In the genomic region with DNA sequence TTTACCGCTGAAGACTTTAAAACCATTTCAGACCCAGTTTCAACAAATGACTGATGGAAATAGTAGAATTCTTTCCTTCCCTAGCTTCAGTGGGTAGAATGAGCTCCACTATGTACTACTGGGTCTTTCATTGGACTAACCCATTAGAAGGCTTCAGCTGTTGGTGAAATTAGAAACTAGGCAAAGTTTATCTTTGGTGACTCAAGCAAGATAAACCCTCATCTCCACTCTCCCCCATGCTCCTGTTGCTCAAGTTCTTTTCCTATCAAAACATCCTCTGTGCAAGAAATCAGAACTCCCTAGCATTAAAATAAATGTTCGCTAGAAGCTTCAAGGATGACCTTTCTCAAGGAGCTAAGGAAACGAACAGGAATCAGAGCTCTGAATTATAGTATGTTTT, we compare ENCODE assay signal across 30 cellular contexts.
A peak's percentile ranks its signal among the peaks of the same experiment; 100 is the strongest.
DNase-seq lines count a peak whose midpoint lies in the region; ATAC-seq and TF ChIP-seq lines count a peak whose summit lies in the region.
"Had no signal": no experiment of that assay in that cellular context is flagged by ENCODE, and none has a peak within 500 bp of the region (broad histone marks: within the 10 kb centered on the region; RNA-seq: fewer than 3 reads in every experiment).

No MANE protein-coding gene starts in this region.

- H3K4me3 ChIP-seq in parathyroid adenoma (ENCODE audit: low read depth, low read length), result peak overlapping the region; percentile 18
- H3K4me3 ChIP-seq in WERI-Rb-1 (ENCODE audit: low read depth, low read length), result no peak overlapping the region
- H3K4me3 ChIP-seq: gastrocnemius medialis, GM23338, right atrium auricular region, thoracic aorta had no signal

- H3K79me2 ChIP-seq in parathyroid adenoma, result no peaks in the 10 kb centered on the region

- peak overlapping the region; percentile 6 for H3K4me2 ChIP-seq in parathyroid adenoma (ENCODE audit: low read length)
- H3K4me2 ChIP-seq: GM23338 had no signal

- DNase-seq in RPMI7951 (ENCODE audit: low read depth), result peak; percentile 29
- DNase-seq in hepatic stellate cell (ENCODE audit: low spot score), result peak; percentile 38
- DNase-seq in foreskin melanocyte, result no peak
- DNase-seq in NCI-H1105 treated with DMSO at 0.1 percent for 48 hours (lab: John Stamatoyannopoulos, UW), result no peak
- no peak for DNase-seq in WERI-Rb-1
- DNase-seq: activated CD4-positive, alpha-beta T cell treated with anti-CD3 and anti-CD28 coated beads, Interleukin-2, amount 10 ng/mL, durations not matched to agents 7 days and 5 days; activated effector memory CD4-positive, alpha-beta T cell treated with anti-CD3 and anti-CD28 coated beads, Interleukin-2, amount 50 U/mL, for 16 hours; activated naive CD8-positive, alpha-beta T cell treated with anti-CD3 and anti-CD28 coated beads for 36 hours; activated T-cell treated with anti-CD3 and anti-CD28 coated beads, Interleukin-2, amount 50 U/mL, for 1 hour; aorta; DND-41; erythroblast; gastrocnemius medialis; hypothalamus; KG1; NCI-H1417 treated with DMSO at 0.1 percent for 48 hours; NCI-H2029 treated with DMSO at 0.1 percent for 48 hours; NCI-H526 treated with DMSO at 0.1 percent for 48 hours; posterior cingulate gyrus; stimulated activated CD4-positive, alpha-beta T cell treated with anti-CD3 and anti-CD28 coated beads, Interleukin-2, amount 100 ng/mL, for 24 hours; T-helper 9 cell had no signal

- H2AFZ ChIP-seq in parathyroid adenoma, result peak overlapping the region; percentile 4
- H2AFZ ChIP-seq: GM23338 had no signal

- no peaks in the 10 kb centered on the region for H3K9me3 ChIP-seq in parathyroid adenoma (ENCODE audit: control insufficient read depth, low read length)
- no peaks in the 10 kb centered on the region for H3K9me3 ChIP-seq in WERI-Rb-1 (ENCODE audit: severe bottlenecking)
- H3K9me3 ChIP-seq: gastrocnemius medialis, right atrium auricular region, thoracic aorta had no signal

- TF ChIP-seq CTCF in parathyroid adenoma (IDR thresholded peaks at IDR 0.05) (no peak), WERI-Rb-1 (IDR thresholded peaks at IDR 0.05; ENCODE audit: low read depth, low read length) (no peak)

- H3K27ac ChIP-seq in parathyroid adenoma (peak overlapping the region; percentile 66), WERI-Rb-1 (no peak overlapping the region)
- H3K27ac ChIP-seq: C4-2B, gastrocnemius medialis, right atrium auricular region, thoracic aorta had no signal

- H3K27me3 ChIP-seq in parathyroid adenoma (ENCODE audit: control insufficient read depth, insufficient read depth, low read length), result no peaks in the 10 kb centered on the region
- H3K27me3 ChIP-seq in WERI-Rb-1 (ENCODE audit: insufficient read depth, low read depth, severe bottlenecking), result no peaks in the 10 kb centered on the region
- H3K27me3 ChIP-seq: gastrocnemius medialis, right atrium auricular region had no signal

- peaks cover 21% of the 10 kb centered on the region for H3K4me1 ChIP-seq in parathyroid adenoma
- H3K4me1 ChIP-seq: gastrocnemius medialis, right atrium auricular region had no signal

- ATAC-seq in HG03354 (IDR thresholded peaks at IDR 0.05; ENCODE audit: poor library complexity, severe bottlenecking, unreplicated experiment) (peak; percentile 17), HG03045 (IDR thresholded peaks at IDR 0.05; ENCODE audit: unreplicated experiment) (no peak)
- ATAC-seq: gastrocnemius medialis, GM23338, left lobe of liver, Panc1 had no signal

- H3K9ac ChIP-seq in parathyroid adenoma, result no peak overlapping the region

- no peaks in the 10 kb centered on the region for H3K36me3 ChIP-seq in parathyroid adenoma (ENCODE audit: control insufficient read depth, insufficient read depth, low read length)
- no peaks in the 10 kb centered on the region for H3K36me3 ChIP-seq in WERI-Rb-1
- H3K36me3 ChIP-seq: gastrocnemius medialis, right atrium auricular region, thoracic aorta had no signal

Comparison
In these comparisons a context has a peak if more than half of its experiments do, and no peak if none do; other contexts are left out.
1. DNase-seq: peak in RPMI7951 (single experiment) and hepatic stellate cell (single experiment); none in foreskin melanocyte (single experiment), NCI-H1105 treated with DMSO at 0.1 percent for 48 hours (single experiment) and WERI-Rb-1 (single experiment).